In the genomic region with DNA sequence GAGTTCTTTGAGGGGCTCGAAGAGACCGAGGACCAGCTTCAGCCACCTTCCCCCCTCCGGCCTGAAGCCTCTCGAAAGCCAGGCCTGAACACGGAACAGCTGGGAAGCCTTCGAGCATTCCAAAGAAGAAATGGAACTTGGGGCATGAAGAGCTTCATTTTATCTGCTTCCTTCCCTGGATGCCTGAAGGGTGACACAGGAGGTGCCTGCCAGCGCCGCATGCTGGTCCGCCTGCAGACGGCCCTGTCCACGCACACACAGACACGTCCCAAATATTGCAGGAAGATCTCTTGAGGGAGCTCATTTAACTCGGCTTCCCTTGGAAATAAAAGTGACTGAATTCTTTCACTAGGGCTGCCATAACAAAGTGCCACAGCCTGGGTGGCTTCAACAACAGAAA, we compare ENCODE assay signal across 25 cellular contexts.
"Had no signal": no experiment of that assay in that cellular context is flagged by ENCODE, and none has a peak within 500 bp of the region (broad histone marks: within the 10 kb centered on the region; RNA-seq: fewer than 3 reads in every experiment).

No MANE protein-coding gene starts in this region.

- H3K36me3 Mint-ChIP-seq: immature natural killer cell, neural progenitor cell had no signal

- H3K4me2 ChIP-seq: neural progenitor cell had no signal

- H3K9me3 Mint-ChIP-seq: activated T-cell treated with anti-CD3 and anti-CD28 coated beads, Interleukin-2, amount 50 U/mL, for 72 hours; immature natural killer cell; neural progenitor cell had no signal

- FAIRE-seq: astrocyte, bronchial epithelial cell, pancreas had no signal

- H3K27ac Mint-ChIP-seq: activated naive CD4-positive, alpha-beta T cell treated with anti-CD3 and anti-CD28 coated beads, Interleukin-2, amount 50 U/mL, for 72 hours; activated T-cell treated with anti-CD3 and anti-CD28 coated beads, Interleukin-2, amount 50 U/mL, for 72 hours; immature natural killer cell had no signal

- H2AFZ ChIP-seq: neural progenitor cell had no signal

- H3K4me3 ChIP-seq: adrenal gland, esophagus squamous epithelium, lung, neural progenitor cell, pancreas, sigmoid colon, spleen, thoracic aorta had no signal

- H3K9ac ChIP-seq: neural progenitor cell had no signal

- H3K27me3 ChIP-seq: adrenal gland, esophagus squamous epithelium, neural progenitor cell, pancreas, sigmoid colon, spleen had no signal

- H3K27me3 Mint-ChIP-seq: stimulated activated naive B cell treated with anti-CD40 and anti-IgM and Interleukin-4, amounts not matched to agents 10 μg/mL and 1 μg/mL and 100 μg/mL, for 72 hours had no signal

- H3K4me1 ChIP-seq: neural progenitor cell, pancreas had no signal

- H3K9me3 ChIP-seq: adrenal gland, esophagus squamous epithelium, pancreas, sigmoid colon, spleen, thoracic aorta had no signal

- H3K27ac ChIP-seq: adrenal gland, esophagus squamous epithelium, neural progenitor cell, pancreas, sigmoid colon, spleen, thoracic aorta, VCaP had no signal

- DNase-seq: activated CD4-positive, alpha-beta T cell treated with anti-CD3 and anti-CD28 coated beads, Interleukin-2, amount 50 U/mL, for 1 hour; activated CD4-positive, CD25-positive, alpha-beta regulatory T cell treated with anti-CD3 and anti-CD28 coated beads, Interleukin-2, amount 50 U/mL, for 72 hours; activated CD8-positive, alpha-beta memory T cell treated with anti-CD3 and anti-CD28 coated beads, Interleukin-2, amount 50 U/mL, for 4 hours; activated gamma-delta T cell treated with Interleukin-2 at 50 U/mL for 16 hours; activated T-cell treated with anti-CD3 and anti-CD28 coated beads, Interleukin-2, amount 50 U/mL, for 72 hours; adrenal gland; cerebellar nuclear complex; cortex of kidney; effector CD4-positive, alpha-beta T cell; esophagus squamous epithelium; immature natural killer cell; midbrain; pancreas; spleen; stimulated activated CD4-positive, alpha-beta T cell treated with anti-CD3 and anti-CD28 coated beads, Interleukin-4, amount 100 ng/mL, for 4 hours; stimulated activated naive B cell treated with anti-CD40 and anti-IgM and Interleukin-4, amounts not matched to agents 10 μg/mL and 1 μg/mL and 100 μg/mL, for 72 hours; T-helper 2 cell had no signal

- H3K4me1 Mint-ChIP-seq: immature natural killer cell had no signal

- H3K4me3 Mint-ChIP-seq: activated T-cell treated with anti-CD3 and anti-CD28 coated beads, Interleukin-2, amount 50 U/mL, for 72 hours; immature natural killer cell; neural progenitor cell; stimulated activated naive B cell treated with anti-CD40 and anti-IgM and Interleukin-4, amounts not matched to agents 10 μg/mL and 1 μg/mL and 100 μg/mL, for 72 hours had no signal

- H3K36me3 ChIP-seq: adrenal gland, esophagus squamous epithelium, neural progenitor cell, pancreas, sigmoid colon, spleen, thoracic aorta had no signal
